Comparison of ENCODE assay signal across 9 cellular contexts in the genomic region with DNA sequence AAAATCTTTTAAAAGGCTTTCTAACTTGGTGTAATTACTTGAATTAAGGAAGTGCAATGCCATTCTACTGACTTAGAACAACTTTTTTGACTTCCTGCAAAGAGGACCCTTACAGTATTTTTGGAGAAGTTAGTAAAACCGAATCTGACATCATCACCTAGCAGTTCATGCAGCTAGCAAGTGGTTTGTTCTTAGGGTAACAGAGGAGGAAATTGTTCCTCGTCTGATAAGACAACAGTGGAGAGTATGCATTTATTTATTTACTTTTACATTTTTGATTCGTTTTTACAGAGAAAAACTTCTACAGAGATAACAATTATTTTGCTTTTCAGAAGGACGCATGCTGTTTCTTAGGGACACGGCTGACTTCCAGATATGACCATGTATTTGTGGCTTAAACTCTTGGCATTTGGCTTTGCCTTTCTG. TPM values are rescaled to one million over a fixed set of nuclear protein-coding genes. Genes with fewer than 3 reads are reported as not detected.
DNase-seq lines count a peak whose midpoint lies in the region; ATAC-seq and TF ChIP-seq lines count a peak whose summit lies in the region.
"Had no signal": no experiment of that assay in that cellular context is flagged by ENCODE, and none has a peak within 500 bp of the region (broad histone marks: within the 10 kb centered on the region; RNA-seq: fewer than 3 reads in every experiment).

A gene with protein sequence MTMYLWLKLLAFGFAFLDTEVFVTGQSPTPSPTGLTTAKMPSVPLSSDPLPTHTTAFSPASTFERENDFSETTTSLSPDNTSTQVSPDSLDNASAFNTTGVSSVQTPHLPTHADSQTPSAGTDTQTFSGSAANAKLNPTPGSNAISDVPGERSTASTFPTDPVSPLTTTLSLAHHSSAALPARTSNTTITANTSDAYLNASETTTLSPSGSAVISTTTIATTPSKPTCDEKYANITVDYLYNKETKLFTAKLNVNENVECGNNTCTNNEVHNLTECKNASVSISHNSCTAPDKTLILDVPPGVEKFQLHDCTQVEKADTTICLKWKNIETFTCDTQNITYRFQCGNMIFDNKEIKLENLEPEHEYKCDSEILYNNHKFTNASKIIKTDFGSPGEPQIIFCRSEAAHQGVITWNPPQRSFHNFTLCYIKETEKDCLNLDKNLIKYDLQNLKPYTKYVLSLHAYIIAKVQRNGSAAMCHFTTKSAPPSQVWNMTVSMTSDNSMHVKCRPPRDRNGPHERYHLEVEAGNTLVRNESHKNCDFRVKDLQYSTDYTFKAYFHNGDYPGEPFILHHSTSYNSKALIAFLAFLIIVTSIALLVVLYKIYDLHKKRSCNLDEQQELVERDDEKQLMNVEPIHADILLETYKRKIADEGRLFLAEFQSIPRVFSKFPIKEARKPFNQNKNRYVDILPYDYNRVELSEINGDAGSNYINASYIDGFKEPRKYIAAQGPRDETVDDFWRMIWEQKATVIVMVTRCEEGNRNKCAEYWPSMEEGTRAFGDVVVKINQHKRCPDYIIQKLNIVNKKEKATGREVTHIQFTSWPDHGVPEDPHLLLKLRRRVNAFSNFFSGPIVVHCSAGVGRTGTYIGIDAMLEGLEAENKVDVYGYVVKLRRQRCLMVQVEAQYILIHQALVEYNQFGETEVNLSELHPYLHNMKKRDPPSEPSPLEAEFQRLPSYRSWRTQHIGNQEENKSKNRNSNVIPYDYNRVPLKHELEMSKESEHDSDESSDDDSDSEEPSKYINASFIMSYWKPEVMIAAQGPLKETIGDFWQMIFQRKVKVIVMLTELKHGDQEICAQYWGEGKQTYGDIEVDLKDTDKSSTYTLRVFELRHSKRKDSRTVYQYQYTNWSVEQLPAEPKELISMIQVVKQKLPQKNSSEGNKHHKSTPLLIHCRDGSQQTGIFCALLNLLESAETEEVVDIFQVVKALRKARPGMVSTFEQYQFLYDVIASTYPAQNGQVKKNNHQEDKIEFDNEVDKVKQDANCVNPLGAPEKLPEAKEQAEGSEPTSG (N-terminal part only) (plus strand): TSS at position 147 of the 426 bp plus-strand sequence. CDS start 229 bp downstream, at position 376.

- H3K9me3 Mint-ChIP-seq in activated naive CD8-positive, alpha-beta T cell treated with anti-CD3 and anti-CD28 coated beads, Interleukin-2, amount 10 ng/mL, durations not matched to agents 7 days and 5 days: no peaks in the 10 kb centered on the region

- H3K27ac ChIP-seq in osteoblast (ENCODE audit: low read depth, low read length): no peak within 1 kb of the TSS

- H3K36me3 Mint-ChIP-seq in activated naive CD8-positive, alpha-beta T cell treated with anti-CD3 and anti-CD28 coated beads, Interleukin-2, amount 10 ng/mL, durations not matched to agents 7 days and 5 days: peaks cover 32% of the 10 kb centered on the region

- H3K4me3 Mint-ChIP-seq in activated naive CD8-positive, alpha-beta T cell treated with anti-CD3 and anti-CD28 coated beads, Interleukin-2, amount 10 ng/mL, durations not matched to agents 7 days and 5 days: peak within 1 kb of the TSS; percentile 98

- H3K4me1 ChIP-seq in osteoblast (ENCODE audit: insufficient read depth, low read length): no peaks in the 10 kb centered on the region

- H3K9me3 ChIP-seq in osteoblast (ENCODE audit: low read depth, low read length): no peaks in the 10 kb centered on the region

- TF ChIP-seq CTCF in osteoblast (IDR thresholded peaks at IDR 0.05; ENCODE audit: extremely low read depth, low read depth, low read length): no peak

- no peaks in the 10 kb centered on the region for H4K20me1 ChIP-seq in osteoblast (ENCODE audit: insufficient read depth, low read length)

- no peaks in the 10 kb centered on the region for H3K27me3 Mint-ChIP-seq in activated naive CD8-positive, alpha-beta T cell treated with anti-CD3 and anti-CD28 coated beads, Interleukin-2, amount 10 ng/mL, durations not matched to agents 7 days and 5 days

- POLR2A ChIA-PET in activated naive CD8-positive, alpha-beta T cell treated with anti-CD3 and anti-CD28 coated beads, Interleukin-2, amount 10 ng/mL, durations not matched to agents 7 days and 5 days (lab: Charles Lee): interaction anchor here (0.9 to 8.2 kb wide), 13 partner anchors 11 to 297 kb away, joined by 3 to 145 read pairs (median 17); no protein-coding TSS in a partner anchor

- DNase-seq in GF-D8 (lab: John Stamatoyannopoulos, UW) (peak; percentile 91), osteoblast (ENCODE audit: insufficient read length, low spot score, missing footprints) (no peak), NCI-H748 treated with DMSO at 0.1 percent for 48 hours (lab: John Stamatoyannopoulos, UW) (no peak), SW 1271 (lab: John Stamatoyannopoulos, UW) (no peak), NCI-H69 (lab: John Stamatoyannopoulos, UW) (no peak)
- no peak for DNase-seq in activated naive CD8-positive, alpha-beta T cell treated with anti-CD3 and anti-CD28 coated beads, Interleukin-2, amount 10 ng/mL, durations not matched to agents 7 days and 5 days

- no peaks in the 10 kb centered on the region for H3K36me3 ChIP-seq in osteoblast (ENCODE audit: insufficient read depth, low read length)

- H3K4me3 ChIP-seq in osteoblast (ENCODE audit: insufficient read depth, low read length): no peak within 1 kb of the TSS

- H3K79me2 ChIP-seq in osteoblast (ENCODE audit: insufficient read depth, low read length): no peaks in the 10 kb centered on the region

- peaks cover 49% of the 10 kb centered on the region for H3K4me1 Mint-ChIP-seq in activated naive CD8-positive, alpha-beta T cell treated with anti-CD3 and anti-CD28 coated beads, Interleukin-2, amount 10 ng/mL, durations not matched to agents 7 days and 5 days

- H3K4me2 ChIP-seq in osteoblast (ENCODE audit: insufficient read depth, low read length): no peak within 1 kb of the TSS

- peak within 1 kb of the TSS; percentile 94 for H3K27ac Mint-ChIP-seq in activated naive CD8-positive, alpha-beta T cell treated with anti-CD3 and anti-CD28 coated beads, Interleukin-2, amount 10 ng/mL, durations not matched to agents 7 days and 5 days

- no peaks in the 10 kb centered on the region for H3K27me3 ChIP-seq in osteoblast (ENCODE audit: insufficient read depth, low read length)

- H2AFZ ChIP-seq in osteoblast (ENCODE audit: low read length): peak within 1 kb of the TSS; percentile 38

- ATAC-seq in GM19468 (IDR thresholded peaks at IDR 0.05; ENCODE audit: extremely low read depth, unreplicated experiment) (peak; percentile 44), HG03520 (IDR thresholded peaks at IDR 0.05; ENCODE audit: unreplicated experiment) (peak; percentile 60)
- peak; percentile 67 for ATAC-seq in activated naive CD8-positive, alpha-beta T cell treated with anti-CD3 and anti-CD28 coated beads, Interleukin-2, amount 10 ng/mL, durations not matched to agents 7 days and 5 days (ENCODE audit: low read depth)
- ATAC-seq: HCT116 had no signal

RNA-seq across cellular contexts. Expression of the gene that starts here (rescaled TPM):
- total RNA-seq in activated naive CD8-positive, alpha-beta T cell treated with anti-CD3 and anti-CD28 coated beads, Interleukin-2, amount 10 ng/mL, durations not matched to agents 7 days and 5 days: 100 to 1,000 TPM; 828 to 854 TPM
- total RNA-seq in osteoblast: under 0.01 and 1.1 TPM in 2 replicates

Comparison
In these comparisons a context has a peak if more than half of its experiments do, and no peak if none do; other contexts are left out.
1. RNA of the gene that starts here (total RNA-seq): 828 to 854 TPM in activated naive CD8-positive, alpha-beta T cell treated with anti-CD3 and anti-CD28 coated beads, Interleukin-2, amount 10 ng/mL, durations not matched to agents 7 days and 5 days; under 0.01 to 1.1 TPM in osteoblast; every median in the first group is over 100 times any median in the second.
2. Peak in every context shown above with its lines, with median percentiles within 50 percentile points of each other: ATAC-seq.